Comparison of ENCODE assay signal across 25 cellular contexts in genomic region chr1:201032408-201032807, GRCh38.
"Had no signal": no experiment of that assay in that cellular context is flagged by ENCODE, and none has a peak within 500 bp of the region (broad histone marks: within the 10 kb centered on the region; RNA-seq: fewer than 3 reads in every experiment).

No MANE protein-coding gene starts in this region.

- ATAC-seq: foreskin keratinocyte; gastroesophageal sphincter; heart left ventricle; left cardiac atrium; left lung; mucosa of descending colon; natural killer cell treated with Interleukin-12 subunit alpha and Interleukin-12 subunit beta and Interleukin-15 and Interleukin-18, amount 100 ng/mL, for 72 hours; right cardiac atrium; stimulated activated memory B cell treated with anti-CD40 and anti-IgM and Interleukin-4, amounts not matched to agents 10 μg/mL and 1 μg/mL and 100 μg/mL, for 72 hours; stimulated activated naive CD8-positive, alpha-beta T cell treated with anti-CD3 and anti-CD28 coated beads, Interleukin-15, Interleukin-2, amounts not matched to agents 100 U/mL and 50 U/mL, for 24 hours had no signal

- H3K27ac ChIP-seq: colonic mucosa, esophagus muscularis mucosa, foreskin keratinocyte, gastroesophageal sphincter, heart left ventricle, hepatocyte, left lung, parathyroid adenoma, sigmoid colon, thoracic aorta, tibial nerve, upper lobe of left lung had no signal

- FAIRE-seq: endothelial cell of umbilical vein, urothelium cell line had no signal

- H3K4me3 ChIP-seq: colonic mucosa, esophagus muscularis mucosa, gastroesophageal sphincter, heart left ventricle, hepatocyte, left lung, mucosa of descending colon, sigmoid colon, thoracic aorta, tibial nerve, upper lobe of left lung had no signal

- DNase-seq: colonic mucosa; effector memory CD4-positive, alpha-beta T cell; foreskin keratinocyte; heart left ventricle; left cardiac atrium; left lung; mesenchymal stem cell; mucosa of descending colon; naive B cell; right cardiac atrium; sigmoid colon; stimulated activated CD4-positive, alpha-beta T cell treated with anti-CD3 and anti-CD28 coated beads, Interleukin-4, amount 100 ng/mL, for 4 hours; stimulated activated naive CD8-positive, alpha-beta T cell treated with anti-CD3 and anti-CD28 coated beads, Interleukin-15, Interleukin-2, amounts not matched to agents 100 U/mL and 50 U/mL, for 24 hours; substantia nigra; upper lobe of left lung had no signal

- H3K27me3 ChIP-seq: colonic mucosa, esophagus muscularis mucosa, gastroesophageal sphincter, hepatocyte, tibial nerve, upper lobe of left lung had no signal

- H3K9me3 ChIP-seq: colonic mucosa, esophagus muscularis mucosa, gastroesophageal sphincter, heart left ventricle, left lung, mucosa of descending colon, sigmoid colon, thoracic aorta, tibial nerve, upper lobe of left lung had no signal

- H3K4me1 ChIP-seq: colonic mucosa, foreskin keratinocyte, parathyroid adenoma had no signal

- H3K36me3 ChIP-seq: colonic mucosa, esophagus muscularis mucosa, gastroesophageal sphincter, heart left ventricle, left lung, sigmoid colon, thoracic aorta, tibial nerve, upper lobe of left lung had no signal

- H3K9ac ChIP-seq: parathyroid adenoma had no signal
